In genomic region chr12:113756609-113757008, GRCh38 we compare ENCODE assay signal across 21 cellular contexts.
A peak's percentile ranks its signal among the peaks of the same experiment; 100 is the strongest.
DNase-seq lines count a peak whose midpoint lies in the region; ATAC-seq, FAIRE-seq and TF ChIP-seq lines count a peak whose summit lies in the region.
"Had no signal": no experiment of that assay in that cellular context is flagged by ENCODE, and none has a peak within 500 bp of the region (broad histone marks: within the 10 kb centered on the region; RNA-seq: fewer than 3 reads in every experiment).

No MANE protein-coding gene starts in this region.

- FAIRE-seq in K562 (lab: Jason Lieb, UNC): no peak
- no peak for FAIRE-seq in H1 (lab: Jason Lieb, UNC)
- FAIRE-seq: A204.1, GM12878, GM12892, GM18507, GM19239 had no signal

- H2BK20ac ChIP-seq in H1 (ENCODE audit: low read length): no peak overlapping the region

- H3K27me3 ChIP-seq in K562 (ENCODE audit: control insufficient read depth in 2 of 2, insufficient read depth in 2 of 2, low read length in 2 of 2) (no peaks in the 10 kb centered on the region), H1 (replicated peaks in 1 of 4; ENCODE audit: control insufficient read depth in 3 of 4, extremely low read depth in 1 of 4, insufficient read depth in 3 of 4, low read length in 3 of 4) (no peaks in the 10 kb centered on the region; a peak in 1 of 7 replicates)
- H3K27me3 ChIP-seq: BE2C, BLaER1 had no signal

- H2AFZ ChIP-seq in K562 (ENCODE audit: low read depth, low read length): no peak overlapping the region
- H2AFZ ChIP-seq in H1 (ENCODE audit: low read length): no peak overlapping the region

- peaks cover 14% of the 10 kb centered on the region for H3K36me3 ChIP-seq in K562 (ENCODE audit: control insufficient read depth, insufficient read depth, low read length)
- H3K36me3 ChIP-seq in H1 (ENCODE audit: control insufficient read depth in 2 of 4, insufficient read depth in 4 of 4, low read length in 3 of 4): no peaks in the 10 kb centered on the region
- H3K36me3 ChIP-seq: BLaER1 had no signal

- no peak overlapping the region for H3K23ac ChIP-seq in H1 (ENCODE audit: insufficient read length)

- TF ChIP-seq CTCF in K562 (IDR thresholded peaks at IDR 0.05 in 2 of 3, conservative IDR thresholded peaks at IDR 0.05 in 1 of 3; ENCODE audit: insufficient read depth in 2 of 3, low read depth in 1 of 3, low read length in 3 of 3) (no peak), H1 (IDR thresholded peaks at IDR 0.05; ENCODE audit: control extremely low read depth in 1 of 3, insufficient read depth in 1 of 3, low read depth in 1 of 3, low read length in 3 of 3) (no peak)

- H3K4me2 ChIP-seq in K562 (ENCODE audit: insufficient read depth, low read length) (no peak overlapping the region), H1 (ENCODE audit: insufficient read depth in 1 of 2, low read depth in 2 of 2, low read length in 2 of 2) (no peak overlapping the region)
- H3K4me2 ChIP-seq: BLaER1 had no signal

- H3K18ac ChIP-seq in H1 (ENCODE audit: extremely low read depth, low read length): no peak overlapping the region

- ATAC-seq in K562 (no peak), sciatic nerve (no peak)
- ATAC-seq: GM12878 had no signal

- H3K9me1 ChIP-seq in K562 (ENCODE audit: control insufficient read depth, insufficient read depth, low read length): no peaks in the 10 kb centered on the region

- in situ Hi-C loops in K562 (cut with MboI): no loop called here

- TF ChIP-seq POLR2A in K562 (conservative IDR thresholded peaks at IDR 0.05): no peak
- no peak for TF ChIP-seq POLR2A in H1 (IDR thresholded peaks at IDR 0.05; ENCODE audit: control extremely low read depth in 1 of 2, low read depth in 2 of 2, low read length in 2 of 2)

- no peak overlapping the region for H3K56ac ChIP-seq in H1 (replicated peaks; ENCODE audit: insufficient read length, low read depth, low read length)

- H3K23me2 ChIP-seq in H1 (ENCODE audit: low read depth, low read length): no peaks in the 10 kb centered on the region

- POLR2A ChIA-PET in K562 (lab: Yijun Ruan, JAX) (interaction anchor here (0.5 kb wide), 1 partner anchor 249 kb away, joined by 3 read pairs; no protein-coding TSS in a partner anchor), H1 (lab: Charles Lee; ENCODE audit: partially characterized antibody) (no interaction called here)

- H3K27ac ChIP-seq in K562 (ENCODE audit: extremely low read depth, low read depth, low read length) (no peak overlapping the region), H1 (ENCODE audit: low read depth, low read length) (no peak overlapping the region)
- H3K27ac ChIP-seq: BLaER1 had no signal

- H3K4me1 ChIP-seq in K562 (replicated peaks in 1 of 2; ENCODE audit: control insufficient read depth in 2 of 2, insufficient read depth in 2 of 2, low read length in 2 of 2): peaks cover 29 to 31% of the 10 kb centered on the region in 2 experiments; a peak in 4 of 5 replicates
- no peaks in the 10 kb centered on the region for H3K4me1 ChIP-seq in H1 (replicated peaks in 1 of 4; ENCODE audit: control insufficient read depth in 3 of 4, insufficient read depth in 4 of 4, low read length in 3 of 4)
- H3K4me1 ChIP-seq: BE2C had no signal

- H2BK12ac ChIP-seq in H1 (ENCODE audit: low read depth, low read length): no peak overlapping the region

- no peak overlapping the region for H3K14ac ChIP-seq in H1 (ENCODE audit: insufficient read length)

- no peaks in the 10 kb centered on the region for H3K79me1 ChIP-seq in H1 (ENCODE audit: low read depth, low read length)

- H3K4me3 ChIP-seq in K562 (no peak overlapping the region), H1 (ENCODE audit: extremely low read depth in 1 of 4, insufficient read depth in 2 of 4, low read depth in 3 of 4, low read length in 4 of 4) (no peak overlapping the region)
- H3K4me3 ChIP-seq: BLaER1, GM12878 had no signal

- no peak overlapping the region for H4K8ac ChIP-seq in H1 (ENCODE audit: extremely low read depth, insufficient read depth, low read length)

- DNase-seq in RPMI8226 (peak; percentile 13), K562 (ENCODE audit: extremely low read depth in 1 of 4, low spot score in 3 of 4) (no peak), H1 (ENCODE audit: low read depth in 1 of 2, low spot score in 2 of 2) (no peak), sciatic nerve (ENCODE audit: low spot score) (no peak), RKO (ENCODE audit: low spot score) (no peak)
- DNase-seq: 8988T; BE2C; CD4-positive, alpha-beta memory T cell; CD4-positive, CD25-positive, alpha-beta regulatory T cell; CD8-positive, alpha-beta memory T cell; DMS 273 treated with DMSO at 0.1 percent for 48 hours; DMS153; DND-41; EL; GDM1 had no signal

- no peak overlapping the region for H2BK15ac ChIP-seq in H1 (ENCODE audit: low read length)

- no peak for TF ChIP-seq EP300 in K562 (IDR thresholded peaks at IDR 0.05; ENCODE audit: low read length)
- no peak for TF ChIP-seq EP300 in H1 (IDR thresholded peaks at IDR 0.05; ENCODE audit: borderline replicate concordance in 1 of 2, low read depth in 2 of 2, low read length in 2 of 2)

- H4K91ac ChIP-seq in H1 (replicated peaks; ENCODE audit: insufficient read length, low read length): no peak overlapping the region

- H3K9me3 ChIP-seq in K562 (replicated peaks; ENCODE audit: control insufficient read depth, insufficient read depth, low read depth, low read length) (no peaks in the 10 kb centered on the region), H1 (ENCODE audit: insufficient read depth in 2 of 2, low read depth in 1 of 2, low read length in 1 of 2) (peaks cover 2 to 5% of the 10 kb centered on the region in 2 experiments; a peak in 2 of 4 replicates)
- H3K9me3 ChIP-seq: BE2C, BLaER1 had no signal

- no peak overlapping the region for H4K5ac ChIP-seq in H1 (ENCODE audit: insufficient read length, low read depth, low read length)

- CTCF ChIA-PET in K562 (lab: Yijun Ruan, JAX; ENCODE audit: low intra/inter-chr PET ratio): no interaction called here
- CTCF ChIA-PET in H1 (lab: Charles Lee; ENCODE audit: partially characterized antibody): interaction anchor here (0.8 to 2.6 kb wide), 4 partner anchors 10 to 232 kb away, joined by 3 to 5 read pairs (median 3); no protein-coding TSS in a partner anchor

- H3K4ac ChIP-seq in H1 (replicated peaks; ENCODE audit: insufficient read length, low read depth, low read length): no peak overlapping the region

- H3K9ac ChIP-seq in K562 (ENCODE audit: insufficient read depth in 1 of 2, low read depth in 2 of 2, low read length in 2 of 2) (no peak overlapping the region), H1 (replicated peaks in 1 of 4; ENCODE audit: extremely low read depth in 1 of 4, low read depth in 3 of 4, low read length in 3 of 4) (no peak overlapping the region)
- H3K9ac ChIP-seq: BLaER1 had no signal

- H3K79me2 ChIP-seq in K562 (ENCODE audit: control insufficient read depth, insufficient read depth, low read length): no peaks in the 10 kb centered on the region
- H3K79me2 ChIP-seq in H1 (ENCODE audit: control insufficient read depth in 1 of 2, insufficient read depth in 2 of 2, low read length in 2 of 2): no peaks in the 10 kb centered on the region

- H2AK5ac ChIP-seq in H1 (ENCODE audit: low read depth, low read length): no peak overlapping the region

- H4K20me1 ChIP-seq in K562 (replicated peaks; ENCODE audit: control insufficient read depth, insufficient read depth, low read length) (peaks cover 27% of the 10 kb centered on the region), H1 (replicated peaks in 1 of 2; ENCODE audit: control insufficient read depth in 1 of 2, insufficient read depth in 2 of 2, low read length in 2 of 2) (no peaks in the 10 kb centered on the region)
- H4K20me1 ChIP-seq: BLaER1 had no signal

- BruUV-seq in K562 (replicated peaks; lab: Mats Ljungman, UMichigan): no TSS peak

- intact Hi-C loops in K562 (cut with micrococcal nuclease): no loop called here
- intact Hi-C loops in sciatic nerve (cut with DNase I): no loop called here

- no peak overlapping the region for H2BK120ac ChIP-seq in H1 (replicated peaks; ENCODE audit: low read depth, low read length)

- TF ChIP-seq RAD21 in K562 (CRISPR knock-in tag; conservative IDR thresholded peaks at IDR 0.05 in 1 of 2, IDR thresholded peaks at IDR 0.05 in 1 of 2): no peak
- no peak for TF ChIP-seq RAD21 in H1 (IDR thresholded peaks at IDR 0.05 in 1 of 2, conservative IDR thresholded peaks at IDR 0.05 in 1 of 2; ENCODE audit: low read depth in 2 of 2, low read length in 2 of 2)

- 50% methylated on average over 4 of the region's 4 CpGs for WGBS in K562 (ENCODE audit: insufficient coverage, low coverage, missing lambda C conversion rate)
- 73% methylated on average over 4 of the region's 4 CpGs; no CpG with 5 or more reads in 1 of the 2 experiments for WGBS in H1 (ENCODE audit: extremely low coverage in 1 of 2, insufficient coverage in 1 of 2, insufficient read length in 1 of 2, insufficient replicate concordance in 2 of 2, low coverage in 1 of 2, low lambda C conversion rate in 2 of 2, missing lambda C conversion rate in 1 of 2), 2 experiments

- no peak overlapping the region for H2BK5ac ChIP-seq in H1 (ENCODE audit: low read depth, low read length)

TF ChIP-seq in K562, 482 proteins besides CTCF, POLR2A, EP300 and RAD21 (continues in another document):
- TF ChIP-seq WHSC1 (IDR thresholded peaks at IDR 0.05; ENCODE audit: low read length) (no peak), YBX1 (IDR thresholded peaks at IDR 0.05) (no peak), NFXL1 (CRISPR knock-in tag; IDR thresholded peaks at IDR 0.05) (no peak), HMG20A (CRISPR knock-in tag; conservative IDR thresholded peaks at IDR 0.05) (no peak), USF1 (CRISPR knock-in tag; IDR thresholded peaks at IDR 0.05) (no peak)

TF ChIP-seq in H1, 55 proteins besides CTCF, POLR2A, EP300 and RAD21:
- TF ChIP-seq MAFK (IDR thresholded peaks at IDR 0.05; ENCODE audit: low read depth, low read length) (no peak), KDM1A (IDR thresholded peaks at IDR 0.05; ENCODE audit: borderline replicate concordance, low read length) (peak; percentile 54; the same call in 1 of the 2 replicates), HDAC6 (IDR thresholded peaks at IDR 0.05; ENCODE audit: low read depth, low read length) (no peak)
